Comparison of ENCODE assay signal across 29 cellular contexts in the genomic region with DNA sequence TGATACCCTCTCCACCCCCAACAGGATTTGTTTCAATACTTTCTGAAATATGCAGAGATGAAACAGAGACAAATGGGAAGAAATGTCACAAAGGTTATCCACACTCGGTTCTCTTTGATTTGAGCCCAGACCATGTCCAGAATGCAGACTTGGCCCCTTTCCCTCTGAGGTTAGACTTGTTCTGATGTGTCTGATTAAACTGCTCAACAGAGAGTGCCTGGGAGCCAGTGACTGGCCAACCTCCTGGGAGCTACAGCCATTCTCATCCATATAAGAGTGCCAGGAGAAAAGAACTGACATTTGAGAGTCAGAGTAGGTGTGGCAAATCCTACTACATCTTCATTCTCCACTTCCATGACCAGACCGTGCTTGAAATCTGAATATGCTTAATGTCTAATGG.
"Had no signal": no experiment of that assay in that cellular context is flagged by ENCODE, and none has a peak within 500 bp of the region (broad histone marks: within the 10 kb centered on the region; RNA-seq: fewer than 3 reads in every experiment).

No MANE protein-coding gene starts in this region.

- H3K4me3 Mint-ChIP-seq: activated naive CD4-positive, alpha-beta T cell treated with anti-CD3 and anti-CD28 coated beads, Interleukin-2, amount 10 ng/mL, durations not matched to agents 7 days and 5 days; activated naive CD8-positive, alpha-beta T cell treated with anti-CD3 and anti-CD28 coated beads, Interleukin-2, amount 10 ng/mL, durations not matched to agents 7 days and 5 days; activated T-helper 1 cell treated with anti-CD3 and anti-CD28 coated beads, Interleukin-12 subunit alpha, Interleukin-12 subunit beta, Interleukin-2, Interleukin-4 antibody, amounts not matched to agents 30 ng/mL and 10 ng/mL and 1 ng/mL, durations not matched to agents 14 hours and 24 hours and 36 hours; effector memory CD8-positive, alpha-beta T cell; natural killer cell; neural progenitor cell; stimulated activated naive CD8-positive, alpha-beta T cell treated with anti-CD3 and anti-CD28 coated beads, Interleukin-15, Interleukin-2, amounts not matched to agents 100 ng/mL and 50 ng/mL, for 24 hours had no signal

- H3K9me3 Mint-ChIP-seq: activated naive CD4-positive, alpha-beta T cell treated with anti-CD3 and anti-CD28 coated beads, Interleukin-2, amount 10 ng/mL, durations not matched to agents 7 days and 5 days; activated naive CD8-positive, alpha-beta T cell treated with anti-CD3 and anti-CD28 coated beads, Interleukin-2, amount 10 ng/mL, durations not matched to agents 7 days and 5 days; activated T-helper 1 cell treated with anti-CD3 and anti-CD28 coated beads, Interleukin-12 subunit alpha, Interleukin-12 subunit beta, Interleukin-2, Interleukin-4 antibody, amounts not matched to agents 30 ng/mL and 10 ng/mL and 1 ng/mL, durations not matched to agents 14 hours and 24 hours and 36 hours; effector memory CD8-positive, alpha-beta T cell; neural progenitor cell; stimulated activated naive CD8-positive, alpha-beta T cell treated with anti-CD3 and anti-CD28 coated beads, Interleukin-15, Interleukin-2, amounts not matched to agents 100 ng/mL and 50 ng/mL, for 24 hours had no signal

- ATAC-seq: effector memory CD8-positive, alpha-beta T cell; foreskin keratinocyte; heart left ventricle; left lobe of liver; lower lobe of right lung; natural killer cell; right cardiac atrium had no signal

- H3K27ac ChIP-seq: ascending aorta, foreskin keratinocyte, heart left ventricle, lower lobe of right lung, neural progenitor cell, thoracic aorta, VCaP had no signal

- H3K36me3 ChIP-seq: ascending aorta, heart left ventricle, lower lobe of right lung, neural progenitor cell, thoracic aorta had no signal

- H3K4me2 ChIP-seq: neural progenitor cell had no signal

- H2AFZ ChIP-seq: neural progenitor cell had no signal

- H3K36me3 Mint-ChIP-seq: activated naive CD4-positive, alpha-beta T cell treated with anti-CD3 and anti-CD28 coated beads, Interleukin-2, amount 10 ng/mL, durations not matched to agents 7 days and 5 days; activated naive CD8-positive, alpha-beta T cell treated with anti-CD3 and anti-CD28 coated beads, Interleukin-2, amount 10 ng/mL, durations not matched to agents 7 days and 5 days; natural killer cell; neural progenitor cell had no signal

- H3K27ac Mint-ChIP-seq: activated naive CD4-positive, alpha-beta T cell treated with anti-CD3 and anti-CD28 coated beads, Interleukin-2, amount 10 ng/mL, durations not matched to agents 7 days and 5 days; activated naive CD8-positive, alpha-beta T cell treated with anti-CD3 and anti-CD28 coated beads, Interleukin-2, amount 10 ng/mL, durations not matched to agents 7 days and 5 days; activated T-helper 1 cell treated with anti-CD3 and anti-CD28 coated beads, Interleukin-12 subunit alpha, Interleukin-12 subunit beta, Interleukin-2, Interleukin-4 antibody, amounts not matched to agents 30 ng/mL and 10 ng/mL and 1 ng/mL, durations not matched to agents 14 hours and 24 hours and 36 hours; effector memory CD8-positive, alpha-beta T cell; natural killer cell; neural progenitor cell; stimulated activated naive CD8-positive, alpha-beta T cell treated with anti-CD3 and anti-CD28 coated beads, Interleukin-15, Interleukin-2, amounts not matched to agents 100 ng/mL and 50 ng/mL, for 24 hours had no signal

- H3K27me3 ChIP-seq: ascending aorta, foreskin keratinocyte, heart left ventricle, neural progenitor cell had no signal

- H3K4me1 Mint-ChIP-seq: activated naive CD4-positive, alpha-beta T cell treated with anti-CD3 and anti-CD28 coated beads, Interleukin-2, amount 10 ng/mL, durations not matched to agents 7 days and 5 days; activated naive CD8-positive, alpha-beta T cell treated with anti-CD3 and anti-CD28 coated beads, Interleukin-2, amount 10 ng/mL, durations not matched to agents 7 days and 5 days; natural killer cell had no signal

- H3K4me1 ChIP-seq: ascending aorta, heart left ventricle, lower lobe of right lung, neural progenitor cell had no signal

- H3K4me3 ChIP-seq: ascending aorta, heart left ventricle, lower lobe of right lung, neural progenitor cell, thoracic aorta had no signal

- DNase-seq: activated CD4-positive, alpha-beta T cell treated with anti-CD3 and anti-CD28 coated beads for 4 hours; activated CD4-positive, alpha-beta T cell treated with anti-CD3 and anti-CD28 coated beads, Interleukin-2, amount 50 U/mL, for 48 hours; activated CD8-positive, alpha-beta memory T cell treated with anti-CD3 and anti-CD28 coated beads for 24 hours; activated effector memory CD4-positive, alpha-beta T cell treated with anti-CD3 and anti-CD28 coated beads, Interleukin-2, amount 50 U/mL, for 16 hours; activated naive CD4-positive, alpha-beta T cell treated with anti-CD3 and anti-CD28 coated beads, Interleukin-2, amount 10 ng/mL, durations not matched to agents 7 days and 5 days; activated naive CD8-positive, alpha-beta T cell treated with anti-CD3 and anti-CD28 coated beads, Interleukin-2, amount 10 ng/mL, durations not matched to agents 7 days and 5 days; activated T-cell treated with anti-CD3 and anti-CD28 coated beads, Interleukin-2, amount 50 U/mL, for 1 hour; caudate nucleus; cortex of kidney; effector memory CD8-positive, alpha-beta T cell; erythroblast; foreskin keratinocyte; heart left ventricle; hypothalamus; kidney glomerular epithelial cell; lower lobe of right lung; mesendoderm; natural killer cell; occipital lobe; right cardiac atrium; stimulated activated CD4-positive, alpha-beta T cell treated with anti-CD3 and anti-CD28 coated beads, Interleukin-12 subunit alpha, Interleukin-12 subunit beta, amount 100 ng/mL, for 4 hours; stimulated activated CD4-positive, alpha-beta T cell treated with anti-CD3 and anti-CD28 coated beads, Interleukin-4, amount 100 ng/mL, for 1 hour had no signal

- H3K27me3 Mint-ChIP-seq: activated naive CD4-positive, alpha-beta T cell treated with anti-CD3 and anti-CD28 coated beads, Interleukin-2, amount 10 ng/mL, durations not matched to agents 7 days and 5 days; stimulated activated naive CD8-positive, alpha-beta T cell treated with anti-CD3 and anti-CD28 coated beads, Interleukin-15, Interleukin-2, amounts not matched to agents 100 ng/mL and 50 ng/mL, for 24 hours had no signal
